ENCODE assay signal across 8 cellular contexts in the genomic region with DNA sequence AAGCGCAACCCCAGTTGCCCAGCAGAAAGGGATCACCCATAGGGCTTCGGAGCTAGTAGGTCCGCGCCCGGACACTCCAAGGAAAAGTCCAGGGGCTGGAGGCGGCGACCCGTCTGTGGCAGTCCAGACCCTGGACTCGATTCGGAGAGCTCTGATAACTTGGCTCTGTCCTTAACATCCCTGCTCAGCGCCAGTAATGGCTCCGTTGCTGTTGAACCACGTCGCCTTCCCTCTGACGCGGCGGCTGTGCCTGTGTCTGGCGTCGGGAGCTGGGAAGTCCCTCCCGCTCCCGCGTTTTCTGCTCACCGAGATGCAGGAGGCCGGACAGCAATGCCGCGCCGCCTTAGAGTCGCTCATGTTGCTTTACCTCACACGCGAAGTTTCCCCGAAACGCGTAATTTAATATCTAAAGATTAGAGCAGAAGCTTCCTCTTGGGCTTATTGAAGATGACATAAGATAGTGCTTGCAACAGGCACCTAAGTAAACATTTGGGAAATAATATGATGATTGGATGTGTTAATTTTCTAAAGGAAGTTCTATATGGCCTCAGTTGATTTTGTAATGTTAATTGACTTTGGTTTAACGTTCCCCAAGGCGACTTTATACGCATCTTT. TPM values are rescaled to one million over a fixed set of nuclear protein-coding genes. Genes with fewer than 3 reads are reported as not detected.
A peak's percentile ranks its signal among the peaks of the same experiment; 100 is the strongest.
DNase-seq lines count a peak whose midpoint lies in the region; ATAC-seq and TF ChIP-seq lines count a peak whose summit lies in the region.

No MANE protein-coding gene starts in this region.

- H3K27me3 ChIP-seq in A673 (replicated peaks; ENCODE audit: insufficient read depth, low read depth, low read length, poor library complexity): peaks cover 32% of the 10 kb centered on the region

- BruUV-seq in A673 (replicated peaks; lab: Mats Ljungman, UMichigan): no TSS peak

- peak; percentile 26 for ATAC-seq in GM18870 (IDR thresholded peaks at IDR 0.05; ENCODE audit: unreplicated experiment)
- ATAC-seq in HG03175 (IDR thresholded peaks at IDR 0.05; ENCODE audit: unreplicated experiment): peak; percentile 7
- ATAC-seq in left lobe of liver: peak; percentile 30

- peak overlapping the region; percentile 77 for H3K4me3 ChIP-seq in A673 (ENCODE audit: low read depth, low read length, poor library complexity, severe bottlenecking)

- POLR2A ChIA-PET in A673 (lab: Charles Lee; ENCODE audit: low non-redundant PET): no interaction called here

- H3K4me1 ChIP-seq in A673 (ENCODE audit: insufficient read depth, low read length, poor library complexity, severe bottlenecking): peaks cover 4% of the 10 kb centered on the region

- intact Hi-C loops in A673 (cut with micrococcal nuclease; ENCODE audit: unreplicated experiment): loop anchor here (5.0 kb wide), 1 partner anchor 60 kb away; no protein-coding TSS in a partner anchor
- intact Hi-C loops in dendritic cell treated with granulocyte-macrophage colony-stimulating factor and Interleukin-4, amounts not matched to agents 40 ng/mL and 50 ng/mL, for 4 days (cut with micrococcal nuclease): loop anchor here (1.0 to 10.0 kb wide), 5 partner anchors 60 to 288 kb away; no protein-coding TSS in a partner anchor

- peaks cover 15% of the 10 kb centered on the region for H3K36me3 Mint-ChIP-seq in dendritic cell treated with granulocyte-macrophage colony-stimulating factor and Interleukin-4, amounts not matched to agents 40 ng/mL and 50 ng/mL, for 4 days (ENCODE audit: low read depth)

- H3K4me1 Mint-ChIP-seq in dendritic cell treated with granulocyte-macrophage colony-stimulating factor and Interleukin-4, amounts not matched to agents 40 ng/mL and 50 ng/mL, for 4 days (ENCODE audit: low read depth): peaks cover 24% of the 10 kb centered on the region

- peak overlapping the region; percentile 99 for H3K27ac Mint-ChIP-seq in dendritic cell treated with granulocyte-macrophage colony-stimulating factor and Interleukin-4, amounts not matched to agents 40 ng/mL and 50 ng/mL, for 4 days

- H3K9me3 Mint-ChIP-seq in dendritic cell treated with granulocyte-macrophage colony-stimulating factor and Interleukin-4, amounts not matched to agents 40 ng/mL and 50 ng/mL, for 4 days: no peaks in the 10 kb centered on the region

- peak; percentile 89 for DNase-seq in A673 (ENCODE audit: low spot score)
- peak; percentile 94 for DNase-seq in NCI-H2227 (lab: John Stamatoyannopoulos, UW; ENCODE audit: unreplicated experiment)
- peak; percentile 44 to 61 for DNase-seq in activated CD4-positive, alpha-beta T cell treated with anti-CD3 and anti-CD28 coated beads for 4 hours
- peak; percentile 70 for DNase-seq in left lobe of liver (ENCODE audit: low spot score)
- peak; percentile 80 for DNase-seq in stimulated activated CD4-positive, alpha-beta T cell treated with anti-CD3 and anti-CD28 coated beads, Interleukin-1b, Interleukin-23, amount 100 ng/mL, for 48 hours

- H3K36me3 ChIP-seq in A673 (ENCODE audit: insufficient read depth, low read length, poor library complexity, severe bottlenecking): peaks cover 2% of the 10 kb centered on the region

- H3K27ac ChIP-seq in A673 (ENCODE audit: low read depth, low read length, poor library complexity, severe bottlenecking): peak overlapping the region; percentile 86

- no peak for TF ChIP-seq CTCF in A673 (conservative IDR thresholded peaks at IDR 0.05; ENCODE audit: low read depth, low read length)

- CTCF ChIA-PET in A673 (lab: Charles Lee): no interaction called here

- peak overlapping the region; percentile 92 for H3K4me3 Mint-ChIP-seq in dendritic cell treated with granulocyte-macrophage colony-stimulating factor and Interleukin-4, amounts not matched to agents 40 ng/mL and 50 ng/mL, for 4 days

- no peaks in the 10 kb centered on the region for H3K9me3 ChIP-seq in A673 (ENCODE audit: low read depth, low read length, poor library complexity, severe bottlenecking)

- H3K27me3 Mint-ChIP-seq in dendritic cell treated with granulocyte-macrophage colony-stimulating factor and Interleukin-4, amounts not matched to agents 40 ng/mL and 50 ng/mL, for 4 days: no peaks in the 10 kb centered on the region

RNA-seq across cellular contexts. Expression of gene ZBTB14, which starts 1.3 kb away (rescaled TPM):
- total RNA-seq in A673 (2021) (14.4 and 14.8 TPM in 2 replicates), left lobe of liver (7.7 TPM)

Comparison
In these comparisons a context has a peak if more than half of its experiments do, and no peak if none do; other contexts are left out.
1. Peak in every context shown above with its lines: DNase-seq, ATAC-seq, H3K4me3 ChIP-seq and H3K27ac ChIP-seq.